ENCODE assay signal across 12 cellular contexts in genomic region chr5:127206320-127207113, GRCh38.
DNase-seq lines count a peak whose midpoint lies in the region; ATAC-seq and TF ChIP-seq lines count a peak whose summit lies in the region.
"Had no signal": no experiment of that assay in that cellular context is flagged by ENCODE, and none has a peak within 500 bp of the region (broad histone marks: within the 10 kb centered on the region; RNA-seq: fewer than 3 reads in every experiment).

No MANE protein-coding gene starts in this region.

- no peak for TF ChIP-seq POLR2A in Peyer's patch (IDR thresholded peaks at IDR 0.05)

- H3K4me1 Mint-ChIP-seq in T-helper 2 cell treated with Interferon-gamma antibody and Interleukin-4, amounts not matched to agents 5 μg/mL and 100 μg/mL, for 36 hours (ENCODE audit: low read depth): no peaks in the 10 kb centered on the region
- H3K4me1 Mint-ChIP-seq: activated naive CD4-positive, alpha-beta T cell treated with anti-CD3 and anti-CD28 coated beads, Interleukin-2, amount 50 U/mL, for 24 hours had no signal

- H3K9me3 Mint-ChIP-seq in T-helper 2 cell treated with Interferon-gamma antibody and Interleukin-4, amounts not matched to agents 5 μg/mL and 100 μg/mL, for 36 hours: no peaks in the 10 kb centered on the region
- H3K9me3 Mint-ChIP-seq: activated naive CD4-positive, alpha-beta T cell treated with anti-CD3 and anti-CD28 coated beads, Interleukin-2, amount 50 U/mL, for 24 hours had no signal

- H3K36me3 Mint-ChIP-seq in T-helper 2 cell treated with Interferon-gamma antibody and Interleukin-4, amounts not matched to agents 5 μg/mL and 100 μg/mL, for 36 hours (ENCODE audit: low read depth): no peaks in the 10 kb centered on the region
- H3K36me3 Mint-ChIP-seq: activated naive CD4-positive, alpha-beta T cell treated with anti-CD3 and anti-CD28 coated beads, Interleukin-2, amount 50 U/mL, for 24 hours had no signal

- peak; percentile 42 for DNase-seq in AG04449 (ENCODE audit: low read depth, low spot score)
- peak; percentile 49 for DNase-seq in HPDE6-E6E7 (ENCODE audit: extremely low spot score)
- peak; percentile 58 for DNase-seq in glomerular endothelial cell (ENCODE audit: extremely low read depth, low read depth, low spot score)
- DNase-seq in T-helper 2 cell treated with Interferon-gamma antibody and Interleukin-4, amounts not matched to agents 5 μg/mL and 100 μg/mL, for 36 hours (ENCODE audit: low spot score): no peak
- no peak for DNase-seq in Peyer's patch
- DNase-seq in NCI-H446 (lab: John Stamatoyannopoulos, UW): no peak
- DNase-seq: Caco-2, MV-4-11, nephron progenitor cell had no signal

- no peaks in the 10 kb centered on the region for H3K9me3 ChIP-seq in Peyer's patch
- H3K9me3 ChIP-seq: Caco-2 had no signal

- no peak overlapping the region for H3K4me3 ChIP-seq in AG04449 (ENCODE audit: low read depth, low read length)
- H3K4me3 ChIP-seq in Peyer's patch: no peak overlapping the region

- no peak for TF ChIP-seq CTCF in AG04449 (IDR thresholded peaks at IDR 0.05; ENCODE audit: insufficient read depth, low read length, missing control alignments)
- TF ChIP-seq CTCF in Peyer's patch (IDR thresholded peaks at IDR 0.05): no peak

- POLR2A ChIA-PET in AG04449 (lab: Yijun Ruan, JAX): no interaction called here

- H3K27me3 Mint-ChIP-seq in T-helper 2 cell treated with Interferon-gamma antibody and Interleukin-4, amounts not matched to agents 5 μg/mL and 100 μg/mL, for 36 hours (ENCODE audit: low read depth): peaks cover 6% of the 10 kb centered on the region

- H3K36me3 ChIP-seq in Peyer's patch: no peaks in the 10 kb centered on the region

- CTCF ChIA-PET in AG04449 (lab: Yijun Ruan, JAX): no interaction called here

- H3K27ac ChIP-seq in Peyer's patch: no peak overlapping the region

- no peak overlapping the region for H3K4me3 Mint-ChIP-seq in T-helper 2 cell treated with Interferon-gamma antibody and Interleukin-4, amounts not matched to agents 5 μg/mL and 100 μg/mL, for 36 hours
- H3K4me3 Mint-ChIP-seq: activated naive CD4-positive, alpha-beta T cell treated with anti-CD3 and anti-CD28 coated beads, Interleukin-2, amount 50 U/mL, for 24 hours; nephron progenitor cell had no signal

- ATAC-seq in SK-N-SH treated with all-trans-retinoic acid at 6 μM for 48 hours (peak; percentile 57), GM18519 (IDR thresholded peaks at IDR 0.05; ENCODE audit: low FRiP score, unreplicated experiment) (no peak)

- H3K27me3 ChIP-seq in Peyer's patch: no peaks in the 10 kb centered on the region

- no peak overlapping the region for H3K27ac Mint-ChIP-seq in T-helper 2 cell treated with Interferon-gamma antibody and Interleukin-4, amounts not matched to agents 5 μg/mL and 100 μg/mL, for 36 hours
- H3K27ac Mint-ChIP-seq: activated naive CD4-positive, alpha-beta T cell treated with anti-CD3 and anti-CD28 coated beads, Interleukin-2, amount 50 U/mL, for 24 hours; nephron progenitor cell had no signal

- no peaks in the 10 kb centered on the region for H3K4me1 ChIP-seq in Peyer's patch
- H3K4me1 ChIP-seq: Caco-2 had no signal

TF ChIP-seq in SK-N-SH treated with all-trans-retinoic acid at 6 μM for 48 hours, 23 proteins besides CTCF, POLR2A, EP300 and RAD21:
- TF ChIP-seq ISL1 (CRISPR knock-in tag; IDR thresholded peaks at IDR 0.05) (peak; percentile 46), ZNF565 (CRISPR knock-in tag; conservative IDR thresholded peaks at IDR 0.05; ENCODE audit: low read depth) (no peak)

Comparison
In these comparisons a context has a peak if more than half of its experiments do, and no peak if none do; other contexts are left out.
1. DNase-seq: peak in AG04449 (single experiment), HPDE6-E6E7 (single experiment) and glomerular endothelial cell (single experiment); none in T-helper 2 cell treated with Interferon-gamma antibody and Interleukin-4, amounts not matched to agents 5 μg/mL and 100 μg/mL, for 36 hours (single experiment), Peyer's patch (0 of 3) and NCI-H446 (0 of 2).